In genomic region chr3:15074500-15074899, GRCh38 we compare ENCODE assay signal across 24 cellular contexts. TPM values are rescaled to one million over a fixed set of nuclear protein-coding genes. Genes with fewer than 3 reads are reported as not detected.
DNase-seq lines count a peak whose midpoint lies in the region; ATAC-seq and TF ChIP-seq lines count a peak whose summit lies in the region.
"Had no signal": no experiment of that assay in that cellular context is flagged by ENCODE, and none has a peak within 500 bp of the region (broad histone marks: within the 10 kb centered on the region; RNA-seq: fewer than 3 reads in every experiment).

No MANE protein-coding gene starts in this region.

- no peaks in the 10 kb centered on the region for H3K9me3 ChIP-seq in neuronal stem cell (replicated peaks in 1 of 2; ENCODE audit: control insufficient read depth in 2 of 2, insufficient read depth in 1 of 2, low read depth in 1 of 2, low read length in 2 of 2)
- H3K9me3 ChIP-seq in upper lobe of right lung = no peaks in the 10 kb centered on the region
- H3K9me3 ChIP-seq: BE2C, BLaER1 had no signal

- no peak overlapping the region for H3K18ac ChIP-seq in neuronal stem cell (ENCODE audit: low read length)

- H2BK120ac ChIP-seq in neuronal stem cell (ENCODE audit: low read depth, low read length) = no peak overlapping the region

- DNase-seq in left kidney (ENCODE audit: low read depth, low spot score) (peak; percentile 9), neuronal stem cell (ENCODE audit: low spot score) (no peak), upper lobe of right lung (no peak), anterior cingulate cortex (lab: John Stamatoyannopoulos, UW) (no peak)
- no peak for DNase-seq in stimulated activated CD4-positive, alpha-beta T cell treated with anti-CD3 and anti-CD28 coated beads, Interleukin-12 subunit alpha, Interleukin-12 subunit beta, amount 100 ng/mL, for 4 hours
- DNase-seq in T-helper 2 cell treated with Interferon-gamma antibody and Interleukin-4, amounts not matched to agents 5 μg/mL and 100 μg/mL, for 36 hours (ENCODE audit: low spot score) = no peak
- DNase-seq: 8988T; ACHN; BE2C; C1 segment of cervical spinal cord; CD4-positive, alpha-beta memory T cell; CD4-positive, CD25-positive, alpha-beta regulatory T cell; CD8-positive, alpha-beta memory T cell; COR-L47; DMS 273 treated with DMSO at 0.1 percent for 48 hours; DMS153; DMS53; DMS79; DND-41; EL; GDM1 had no signal

- H3K27me3 Mint-ChIP-seq in T-helper 2 cell treated with Interferon-gamma antibody and Interleukin-4, amounts not matched to agents 5 μg/mL and 100 μg/mL, for 36 hours (ENCODE audit: low read depth) = no peaks in the 10 kb centered on the region
- H3K27me3 Mint-ChIP-seq: CD4-positive, alpha-beta memory T cell; CD4-positive, CD25-positive, alpha-beta regulatory T cell had no signal

- no peak overlapping the region for H4K8ac ChIP-seq in neuronal stem cell (ENCODE audit: low read depth, low read length)

- no peak overlapping the region for H3K4me3 Mint-ChIP-seq in T-helper 2 cell treated with Interferon-gamma antibody and Interleukin-4, amounts not matched to agents 5 μg/mL and 100 μg/mL, for 36 hours
- H3K4me3 Mint-ChIP-seq: CD14-positive monocyte; CD4-positive, alpha-beta memory T cell; CD8-positive, alpha-beta memory T cell had no signal

- WGBS in neuronal stem cell (ENCODE audit: extremely low coverage in 2 of 2, insufficient read length in 2 of 2, insufficient replicate concordance in 1 of 2), 2 donors = no CpG with 5 or more reads among the region's 19 CpGs

- no peak overlapping the region for H2BK5ac ChIP-seq in neuronal stem cell (ENCODE audit: low read length)

- no peak overlapping the region for H4K91ac ChIP-seq in neuronal stem cell (ENCODE audit: low read depth, low read length, poor library complexity)

- ATAC-seq in upper lobe of right lung = peak; percentile 39
- ATAC-seq: GM12878 had no signal

- no peaks in the 10 kb centered on the region for H3K9me3 Mint-ChIP-seq in T-helper 2 cell treated with Interferon-gamma antibody and Interleukin-4, amounts not matched to agents 5 μg/mL and 100 μg/mL, for 36 hours
- H3K9me3 Mint-ChIP-seq: CD14-positive monocyte; CD4-positive, alpha-beta memory T cell; CD4-positive, CD25-positive, alpha-beta regulatory T cell; CD8-positive, alpha-beta memory T cell had no signal

- H3K27me3 ChIP-seq in neuronal stem cell (ENCODE audit: control insufficient read depth in 3 of 3, insufficient read depth in 3 of 3, low read depth in 1 of 3, low read length in 3 of 3) = peaks cover 0 to 1% (median 0%) of the 10 kb centered on the region in 3 experiments
- no peaks in the 10 kb centered on the region for H3K27me3 ChIP-seq in upper lobe of right lung
- H3K27me3 ChIP-seq: BE2C, BLaER1 had no signal

- H3K4me3 ChIP-seq in neuronal stem cell (ENCODE audit: low read length in 2 of 2) (no peak overlapping the region), upper lobe of right lung (no peak overlapping the region)
- H3K4me3 ChIP-seq: BLaER1, GM12878 had no signal

- H3K14ac ChIP-seq in neuronal stem cell (ENCODE audit: low read length) = no peak overlapping the region

- H3K4me2 ChIP-seq in neuronal stem cell (ENCODE audit: insufficient read depth, low read length, poor library complexity, severe bottlenecking) = no peak overlapping the region

- H2AK5ac ChIP-seq in neuronal stem cell (ENCODE audit: low read depth, low read length) = no peak overlapping the region

- peaks cover 36 to 91% of the 10 kb centered on the region in 2 donors for H3K36me3 ChIP-seq in neuronal stem cell (replicated peaks in 1 of 2; ENCODE audit: control insufficient read depth in 2 of 2, insufficient read depth in 2 of 2, low read length in 2 of 2)
- H3K36me3 ChIP-seq in upper lobe of right lung = peaks cover 83% of the 10 kb centered on the region

- no peak overlapping the region for H2BK12ac ChIP-seq in neuronal stem cell (ENCODE audit: low read length)

- H3K79me1 ChIP-seq in neuronal stem cell (ENCODE audit: low read depth, low read length) = no peaks in the 10 kb centered on the region

- H3K9ac ChIP-seq in neuronal stem cell (ENCODE audit: low read depth, low read length, poor library complexity) = no peak overlapping the region
- H3K9ac ChIP-seq: BLaER1 had no signal

- H3K36me3 Mint-ChIP-seq in T-helper 2 cell treated with Interferon-gamma antibody and Interleukin-4, amounts not matched to agents 5 μg/mL and 100 μg/mL, for 36 hours (ENCODE audit: low read depth) = peaks cover 66% of the 10 kb centered on the region

- no peaks in the 10 kb centered on the region for H3K4me1 ChIP-seq in neuronal stem cell (ENCODE audit: control insufficient read depth in 2 of 2, insufficient read depth in 1 of 2, low read depth in 1 of 2, low read length in 2 of 2)
- H3K4me1 ChIP-seq in upper lobe of right lung = no peaks in the 10 kb centered on the region
- H3K4me1 ChIP-seq: BE2C had no signal

- no peak overlapping the region for H3K4ac ChIP-seq in neuronal stem cell (ENCODE audit: low read length)

- intact Hi-C loops in upper lobe of right lung (cut with DNase I) = no loop called here

- no peak overlapping the region for H2BK15ac ChIP-seq in neuronal stem cell (ENCODE audit: low read length)

- H2AFZ ChIP-seq in neuronal stem cell (ENCODE audit: low read length) = no peak overlapping the region

- no peak overlapping the region for H3K27ac Mint-ChIP-seq in T-helper 2 cell treated with Interferon-gamma antibody and Interleukin-4, amounts not matched to agents 5 μg/mL and 100 μg/mL, for 36 hours
- H3K27ac Mint-ChIP-seq: CD4-positive, alpha-beta memory T cell had no signal

- H3K4me1 Mint-ChIP-seq in T-helper 2 cell treated with Interferon-gamma antibody and Interleukin-4, amounts not matched to agents 5 μg/mL and 100 μg/mL, for 36 hours (ENCODE audit: low read depth) = peaks cover 6% of the 10 kb centered on the region

- peak overlapping the region; percentile 2 for H3K23ac ChIP-seq in neuronal stem cell (ENCODE audit: low read depth, low read length, poor library complexity)

- TF ChIP-seq CTCF in upper lobe of right lung (IDR thresholded peaks at IDR 0.05) = no peak

- H3K27ac ChIP-seq in neuronal stem cell (replicated peaks; ENCODE audit: low read length) = no peak overlapping the region
- H3K27ac ChIP-seq in upper lobe of right lung = no peak overlapping the region
- H3K27ac ChIP-seq: BLaER1 had no signal

RNA-seq across cellular contexts. Expression of gene MRPS25, which starts 9.4 kb away (rescaled TPM):
- polyA plus RNA-seq in neuronal stem cell (2013, experiment 1 of 2) = 20.1 TPM
- 18.2 TPM for polyA plus RNA-seq in neuronal stem cell (2013, experiment 2 of 2)
- total RNA-seq in upper lobe of right lung = 60.2 TPM

RNA-seq across cellular contexts. Expression of gene RBSN, which starts 24.4 kb away (rescaled TPM):
- polyA plus RNA-seq in neuronal stem cell (2013, experiment 1 of 2) = 11.7 TPM
- 12.2 TPM for polyA plus RNA-seq in neuronal stem cell (2013, experiment 2 of 2)
- 27.6 TPM for total RNA-seq in upper lobe of right lung
